ENCODE assay signal across 25 cellular contexts in genomic region chr1:4324621-4325020, GRCh38.
"Had no signal": no experiment of that assay in that cellular context is flagged by ENCODE, and none has a peak within 500 bp of the region (broad histone marks: within the 10 kb centered on the region; RNA-seq: fewer than 3 reads in every experiment).

No MANE protein-coding gene starts in this region.

- H3K27me3 Mint-ChIP-seq: stimulated activated naive CD8-positive, alpha-beta T cell treated with anti-CD3 and anti-CD28 coated beads, Interleukin-15, Interleukin-2, amounts not matched to agents 100 ng/mL and 50 ng/mL, for 24 hours had no signal

- H3K27ac ChIP-seq: left ventricle myocardium inferior, pancreas, prostate gland, skin epidermis, suprapubic skin, thoracic aorta, tibial artery, upper lobe of right lung had no signal

- H3K27ac Mint-ChIP-seq: immature natural killer cell; mesothelial cell of epicardium; naive B cell; natural killer cell treated with Interleukin-12 subunit alpha and Interleukin-12 subunit beta and Interleukin-15 and Interleukin-18, amount 100 ng/mL, for 72 hours; stimulated activated effector memory CD8-positive, alpha-beta T cell treated with anti-CD3 and anti-CD28 coated beads, Interleukin-12 subunit alpha, Interleukin-12 subunit beta, amount 100 ng/mL, for 72 hours; stimulated activated naive CD8-positive, alpha-beta T cell treated with anti-CD3 and anti-CD28 coated beads, Interleukin-15, Interleukin-2, amounts not matched to agents 100 ng/mL and 50 ng/mL, for 24 hours had no signal

- H3K4me3 Mint-ChIP-seq: immature natural killer cell; mesothelial cell of epicardium; naive B cell; natural killer cell treated with Interleukin-12 subunit alpha and Interleukin-12 subunit beta and Interleukin-15 and Interleukin-18, amount 100 ng/mL, for 72 hours; stimulated activated effector memory CD8-positive, alpha-beta T cell treated with anti-CD3 and anti-CD28 coated beads, Interleukin-12 subunit alpha, Interleukin-12 subunit beta, amount 100 ng/mL, for 72 hours; stimulated activated naive CD8-positive, alpha-beta T cell treated with anti-CD3 and anti-CD28 coated beads, Interleukin-15, Interleukin-2, amounts not matched to agents 100 ng/mL and 50 ng/mL, for 24 hours had no signal

- ATAC-seq: natural killer cell treated with Interleukin-12 subunit alpha and Interleukin-12 subunit beta and Interleukin-15 and Interleukin-18, amount 100 ng/mL, for 72 hours; pancreas; right cardiac atrium; sciatic nerve; stimulated activated effector memory CD8-positive, alpha-beta T cell treated with anti-CD3 and anti-CD28 coated beads, Interleukin-12 subunit alpha, Interleukin-12 subunit beta, amount 100 ng/mL, for 72 hours; upper lobe of right lung had no signal

- H3K9me3 ChIP-seq: left ventricle myocardium inferior, pancreas, prostate gland, suprapubic skin, thoracic aorta, tibial artery, upper lobe of right lung had no signal

- DNase-seq: hypothalamus; immature natural killer cell; kidney; left ventricle myocardium inferior; mesendoderm; naive B cell; nucleus accumbens; pancreas; retina; right cardiac atrium; stimulated activated CD4-positive, alpha-beta T cell treated with anti-CD3 and anti-CD28 coated beads, Interleukin-4, amount 100 ng/mL, for 24 hours; stimulated activated naive CD4-positive, alpha-beta T cell; tibial artery; trophoblast cell; upper lobe of right lung had no signal

- H3K9me3 Mint-ChIP-seq: immature natural killer cell; natural killer cell treated with Interleukin-12 subunit alpha and Interleukin-12 subunit beta and Interleukin-15 and Interleukin-18, amount 100 ng/mL, for 72 hours had no signal

- H3K4me1 ChIP-seq: left ventricle myocardium inferior, pancreas, prostate gland, suprapubic skin, tibial artery, upper lobe of right lung had no signal

- H3K4me3 ChIP-seq: left ventricle myocardium inferior, lung, pancreas, prostate gland, skin epidermis, suprapubic skin, thoracic aorta, tibial artery, upper lobe of right lung had no signal

- H3K4me1 Mint-ChIP-seq: immature natural killer cell; mesothelial cell of epicardium; naive B cell; stimulated activated effector memory CD8-positive, alpha-beta T cell treated with anti-CD3 and anti-CD28 coated beads, Interleukin-12 subunit alpha, Interleukin-12 subunit beta, amount 100 ng/mL, for 72 hours had no signal

- H3K27me3 ChIP-seq: upper lobe of right lung had no signal

- H3K36me3 Mint-ChIP-seq: immature natural killer cell; mesothelial cell of epicardium; natural killer cell treated with Interleukin-12 subunit alpha and Interleukin-12 subunit beta and Interleukin-15 and Interleukin-18, amount 100 ng/mL, for 72 hours; stimulated activated effector memory CD8-positive, alpha-beta T cell treated with anti-CD3 and anti-CD28 coated beads, Interleukin-12 subunit alpha, Interleukin-12 subunit beta, amount 100 ng/mL, for 72 hours had no signal

- H3K36me3 ChIP-seq: left ventricle myocardium inferior, pancreas, prostate gland, suprapubic skin, thoracic aorta, tibial artery, upper lobe of right lung had no signal
